6 cellular contexts compared by ENCODE assay signal in the genomic region with DNA sequence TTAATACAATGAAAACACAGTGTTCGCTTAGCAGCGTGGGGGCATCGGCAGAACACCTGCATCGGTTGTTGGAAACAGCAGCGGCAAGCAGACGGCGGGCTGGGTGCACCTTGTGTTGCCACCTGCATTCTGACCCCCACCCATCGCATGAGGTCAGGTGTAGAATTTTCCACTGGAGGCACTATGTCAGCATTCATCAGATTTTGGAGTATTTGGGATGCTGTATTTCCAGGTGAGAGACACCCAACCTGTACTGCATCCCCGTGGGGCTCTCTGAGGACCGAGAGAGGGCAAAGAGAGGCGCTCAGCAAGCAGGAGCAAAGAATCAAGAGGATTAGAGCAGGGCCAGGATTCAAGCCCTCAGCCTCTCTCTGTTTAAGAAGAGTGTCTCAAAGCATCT.
"Had no signal": no experiment of that assay in that cellular context is flagged by ENCODE, and none has a peak within 500 bp of the region (broad histone marks: within the 10 kb centered on the region; RNA-seq: fewer than 3 reads in every experiment).

No MANE protein-coding gene starts in this region.

- H3K27ac ChIP-seq: HL-60 had no signal

- H3K4me1 Mint-ChIP-seq: IgD-negative memory B cell had no signal

- ATAC-seq: HepG2, K562 had no signal

- H3K4me3 ChIP-seq: K562 had no signal

- H3K27ac Mint-ChIP-seq: IgD-negative memory B cell had no signal

- DNase-seq: IMR-90, KBM-7 had no signal

- H3K36me3 Mint-ChIP-seq: IgD-negative memory B cell had no signal
